In the genomic region with DNA sequence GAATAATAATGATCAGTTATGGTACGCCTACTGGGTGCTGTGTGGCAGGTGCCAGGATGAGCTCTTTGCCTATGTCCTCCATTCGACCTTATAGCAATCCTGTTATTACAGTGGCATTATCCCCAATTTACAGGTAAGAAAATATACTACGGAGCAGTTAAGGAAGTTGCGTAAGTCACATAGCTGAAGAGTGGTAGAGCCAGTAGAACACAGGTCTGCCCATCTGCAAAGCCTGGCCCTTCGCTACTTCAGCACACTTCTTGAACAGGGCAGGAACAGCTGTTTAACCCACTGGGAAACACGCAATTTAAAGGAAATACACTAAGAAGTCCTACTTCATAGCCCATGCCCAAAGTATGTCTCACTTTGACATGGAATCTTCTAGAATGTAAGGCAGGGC, we compare ENCODE assay signal across 1 cellular context.
TF ChIP-seq lines count a peak whose summit lies in the region.

No MANE protein-coding gene starts in this region.

TF ChIP-seq in HepG2, 621 proteins besides CTCF, POLR2A, EP300 and RAD21:
- TF ChIP-seq CREB1 (IDR thresholded peaks at IDR 0.05) (no peak), CREB1 (CRISPR knock-in tag; IDR thresholded peaks at IDR 0.05) (no peak), CEBPB (IDR thresholded peaks at IDR 0.05; ENCODE audit: borderline replicate concordance, low read depth, low read length) (peak; percentile 30; the same call in 1 of the 2 replicates)
